Comparison of ENCODE assay signal across 20 cellular contexts in genomic region chr19:33603377-33603776, GRCh38. TPM values are rescaled to one million over a fixed set of nuclear protein-coding genes. Genes with fewer than 3 reads are reported as not detected.
"Had no signal": no experiment of that assay in that cellular context is flagged by ENCODE, and none has a peak within 500 bp of the region (broad histone marks: within the 10 kb centered on the region; RNA-seq: fewer than 3 reads in every experiment).

No MANE protein-coding gene starts in this region.

- ATAC-seq: heart left ventricle; naive thymus-derived CD4-positive, alpha-beta T cell; right lobe of liver; stimulated activated naive B cell treated with anti-CD40 and anti-IgM and Interleukin-4, amounts not matched to agents 10 μg/mL and 1 μg/mL and 100 μg/mL, for 72 hours; stimulated activated naive CD8-positive, alpha-beta T cell treated with anti-CD3 and anti-CD28 coated beads, Interleukin-15, amount 100 ng/mL, for 72 hours; upper lobe of right lung had no signal

- H3K27me3 ChIP-seq: right lobe of liver, testis, tibial nerve, upper lobe of right lung, vagina had no signal

- H3K9me3 ChIP-seq: prostate gland, testis had no signal

- H3K4me1 ChIP-seq: heart left ventricle, parathyroid adenoma, prostate gland, right lobe of liver, testis, tibial nerve, upper lobe of right lung, vagina had no signal

- H3K36me3 ChIP-seq: heart left ventricle, prostate gland, right lobe of liver, tibial nerve, upper lobe of right lung, vagina had no signal

- DNase-seq: dermis blood vessel endothelial cell; heart left ventricle; hippocampal formation; naive thymus-derived CD4-positive, alpha-beta T cell; nephron progenitor cell; right lobe of liver; stimulated activated CD4-positive, alpha-beta T cell treated with anti-CD3 and anti-CD28 coated beads, Interleukin-15, amount 100 ng/mL, for 24 hours; stimulated activated CD4-positive, alpha-beta T cell treated with anti-CD3 and anti-CD28 coated beads, Interleukin-1b, Interleukin-23, amount 100 ng/mL, for 48 hours; stimulated activated CD4-positive, alpha-beta T cell treated with anti-CD3 and anti-CD28 coated beads, Interleukin-4, amount 100 ng/mL, for 24 hours; stimulated activated naive B cell treated with anti-CD40 and anti-IgM and Interleukin-4, amounts not matched to agents 10 μg/mL and 1 μg/mL and 100 μg/mL, for 72 hours; stimulated activated naive CD8-positive, alpha-beta T cell treated with anti-CD3 and anti-CD28 coated beads, Interleukin-15, amount 100 ng/mL, for 72 hours; testis; upper lobe of right lung had no signal

- H3K4me3 Mint-ChIP-seq: naive thymus-derived CD4-positive, alpha-beta T cell; nephron progenitor cell; stimulated activated naive B cell treated with anti-CD40 and anti-IgM and Interleukin-4, amounts not matched to agents 10 μg/mL and 1 μg/mL and 100 μg/mL, for 72 hours; stimulated activated naive CD8-positive, alpha-beta T cell treated with anti-CD3 and anti-CD28 coated beads, Interleukin-15, amount 100 ng/mL, for 72 hours had no signal

- H3K27ac ChIP-seq: heart left ventricle, parathyroid adenoma, prostate gland, right lobe of liver, testis, tibial nerve, upper lobe of right lung, vagina had no signal

- H3K4me1 Mint-ChIP-seq: naive thymus-derived CD4-positive, alpha-beta T cell; nephron progenitor cell; stimulated activated naive B cell treated with anti-CD40 and anti-IgM and Interleukin-4, amounts not matched to agents 10 μg/mL and 1 μg/mL and 100 μg/mL, for 72 hours; stimulated activated naive CD8-positive, alpha-beta T cell treated with anti-CD3 and anti-CD28 coated beads, Interleukin-15, amount 100 ng/mL, for 72 hours had no signal

- H3K27ac Mint-ChIP-seq: naive thymus-derived CD4-positive, alpha-beta T cell; nephron progenitor cell; stimulated activated naive B cell treated with anti-CD40 and anti-IgM and Interleukin-4, amounts not matched to agents 10 μg/mL and 1 μg/mL and 100 μg/mL, for 72 hours; stimulated activated naive CD8-positive, alpha-beta T cell treated with anti-CD3 and anti-CD28 coated beads, Interleukin-15, amount 100 ng/mL, for 72 hours had no signal

- H3K4me3 ChIP-seq: heart left ventricle, prostate gland, right lobe of liver, testis, tibial nerve, upper lobe of right lung, vagina had no signal

- H3K9ac ChIP-seq: parathyroid adenoma had no signal

RNA-seq across cellular contexts. Expression of gene CHST8, which starts 18.4 kb away (rescaled TPM):
- total RNA-seq: dermis blood vessel endothelial cell; kidney epithelial cell; liver; naive thymus-derived CD4-positive, alpha-beta T cell; renal cortical epithelial cell had no signal
- polyA plus RNA-seq: naive thymus-derived CD4-positive, alpha-beta T cell had no signal
